ENCODE assay signal across 1 cellular context in the genomic region with DNA sequence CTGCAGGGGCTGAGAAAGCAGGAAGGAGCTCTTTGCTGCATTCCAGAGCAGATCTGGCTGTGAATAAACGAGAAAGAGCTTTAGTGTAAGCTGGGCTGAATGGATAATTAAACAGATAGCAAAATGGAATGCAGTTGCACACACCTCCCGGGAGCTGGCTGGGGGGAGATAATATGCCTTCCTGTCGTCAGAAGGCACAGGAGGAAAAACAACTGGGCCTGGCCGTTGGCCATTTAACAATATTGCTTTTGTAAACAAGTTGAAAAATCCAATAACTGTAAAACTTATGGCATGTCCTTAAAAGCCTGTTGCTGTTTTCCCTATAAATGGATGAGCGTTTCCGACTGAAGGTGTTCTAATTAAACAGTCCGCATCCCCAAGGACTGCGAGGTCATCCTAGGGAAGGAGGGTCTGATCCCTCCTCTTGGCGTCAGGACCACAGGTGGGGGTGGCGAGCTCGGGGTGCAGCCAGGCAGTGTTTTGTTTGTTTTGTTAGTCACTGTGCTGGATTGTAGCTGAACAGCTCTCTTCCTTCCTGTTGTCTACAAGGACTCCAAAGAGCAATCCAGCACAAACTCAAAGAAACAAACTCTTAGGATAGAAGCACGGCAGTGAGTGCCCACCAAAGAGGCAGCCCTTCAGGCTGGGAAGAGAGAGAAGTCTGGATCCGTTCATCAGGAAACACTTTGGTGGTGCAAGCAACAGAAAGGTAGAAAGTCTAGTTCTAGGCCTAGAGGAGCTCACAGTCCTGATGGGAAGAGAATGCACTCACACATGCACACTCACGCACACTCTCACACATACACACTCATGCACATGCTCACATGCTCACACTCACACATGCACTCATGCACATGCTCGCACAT.
TF ChIP-seq lines count a peak whose summit lies in the region.

No MANE protein-coding gene starts in this region.

TF ChIP-seq in HEK293, 187 proteins besides CTCF, POLR2A, EP300 and RAD21 (continued from another document):
- TF ChIP-seq, protein P1, sequence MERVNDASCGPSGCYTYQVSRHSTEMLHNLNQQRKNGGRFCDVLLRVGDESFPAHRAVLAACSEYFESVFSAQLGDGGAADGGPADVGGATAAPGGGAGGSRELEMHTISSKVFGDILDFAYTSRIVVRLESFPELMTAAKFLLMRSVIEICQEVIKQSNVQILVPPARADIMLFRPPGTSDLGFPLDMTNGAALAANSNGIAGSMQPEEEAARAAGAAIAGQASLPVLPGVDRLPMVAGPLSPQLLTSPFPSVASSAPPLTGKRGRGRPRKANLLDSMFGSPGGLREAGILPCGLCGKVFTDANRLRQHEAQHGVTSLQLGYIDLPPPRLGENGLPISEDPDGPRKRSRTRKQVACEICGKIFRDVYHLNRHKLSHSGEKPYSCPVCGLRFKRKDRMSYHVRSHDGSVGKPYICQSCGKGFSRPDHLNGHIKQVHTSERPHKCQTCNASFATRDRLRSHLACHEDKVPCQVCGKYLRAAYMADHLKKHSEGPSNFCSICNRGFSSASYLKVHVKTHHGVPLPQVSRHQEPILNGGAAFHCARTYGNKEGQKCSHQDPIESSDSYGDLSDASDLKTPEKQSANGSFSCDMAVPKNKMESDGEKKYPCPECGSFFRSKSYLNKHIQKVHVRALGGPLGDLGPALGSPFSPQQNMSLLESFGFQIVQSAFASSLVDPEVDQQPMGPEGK (tag by site-specific recombination; IDR thresholded peaks at IDR 0.05) = 0 out of 2 replicates have a peak, but pooled peaks have one; percentile 39
- TF ChIP-seq ZNF792 (tag by site-specific recombination; IDR thresholded peaks at IDR 0.05) (no peak), ZIC2 (tag by site-specific recombination; IDR thresholded peaks at IDR 0.05) (peak; percentile 42; the same call in 1 of the 2 replicates), ZNF169 (tag by site-specific recombination; IDR thresholded peaks at IDR 0.05) (peak; percentile 38; the same call in 1 of the 2 replicates), ZNF140 (tag by site-specific recombination; IDR thresholded peaks at IDR 0.05) (no peak), ZNF416 (tag by site-specific recombination; IDR thresholded peaks at IDR 0.05) (0 out of 2 replicates have a peak, but pooled peaks have one; percentile 6), ZNF610 (tag by site-specific recombination; IDR thresholded peaks at IDR 0.05; ENCODE audit: borderline replicate concordance) (0 out of 2 replicates have a peak, but pooled peaks have one; percentile 20), ZBTB17 (tag by site-specific recombination; IDR thresholded peaks at IDR 0.05) (peak; percentile 79), ZEB2 (tag by site-specific recombination; IDR thresholded peaks at IDR 0.05) (0 out of 2 replicates have a peak, but pooled peaks have one; percentile 14), WT1 (tag by site-specific recombination; IDR thresholded peaks at IDR 0.05) (peak; percentile 96), ZNF175 (tag by site-specific recombination; IDR thresholded peaks at IDR 0.05) (no peak), GLIS1 (tag by site-specific recombination; IDR thresholded peaks at IDR 0.05) (peak; percentile 99), ZNF600 (tag by site-specific recombination; IDR thresholded peaks at IDR 0.05) (peak; percentile 97), ZNF558 (tag by site-specific recombination; IDR thresholded peaks at IDR 0.05) (no peak), ZNF354C (tag by site-specific recombination; IDR thresholded peaks at IDR 0.05; ENCODE audit: borderline replicate concordance, low read depth) (no peak), ZNF2 (tag by site-specific recombination; IDR thresholded peaks at IDR 0.05) (no peak), SCRT1 (tag by site-specific recombination; IDR thresholded peaks at IDR 0.05; ENCODE audit: borderline replicate concordance) (peak; percentile 81; the same call in 1 of the 2 replicates), SCRT2 (tag by site-specific recombination; IDR thresholded peaks at IDR 0.05) (peak; percentile 98), ZNF157 (tag by site-specific recombination; IDR thresholded peaks at IDR 0.05) (no peak)
- TF ChIP-seq, protein P2, sequence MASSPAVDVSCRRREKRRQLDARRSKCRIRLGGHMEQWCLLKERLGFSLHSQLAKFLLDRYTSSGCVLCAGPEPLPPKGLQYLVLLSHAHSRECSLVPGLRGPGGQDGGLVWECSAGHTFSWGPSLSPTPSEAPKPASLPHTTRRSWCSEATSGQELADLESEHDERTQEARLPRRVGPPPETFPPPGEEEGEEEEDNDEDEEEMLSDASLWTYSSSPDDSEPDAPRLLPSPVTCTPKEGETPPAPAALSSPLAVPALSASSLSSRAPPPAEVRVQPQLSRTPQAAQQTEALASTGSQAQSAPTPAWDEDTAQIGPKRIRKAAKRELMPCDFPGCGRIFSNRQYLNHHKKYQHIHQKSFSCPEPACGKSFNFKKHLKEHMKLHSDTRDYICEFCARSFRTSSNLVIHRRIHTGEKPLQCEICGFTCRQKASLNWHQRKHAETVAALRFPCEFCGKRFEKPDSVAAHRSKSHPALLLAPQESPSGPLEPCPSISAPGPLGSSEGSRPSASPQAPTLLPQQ (tag by site-specific recombination; IDR thresholded peaks at IDR 0.05) = peak; percentile 39; the same call in 1 of the 2 replicates
- TF ChIP-seq, protein P3, sequence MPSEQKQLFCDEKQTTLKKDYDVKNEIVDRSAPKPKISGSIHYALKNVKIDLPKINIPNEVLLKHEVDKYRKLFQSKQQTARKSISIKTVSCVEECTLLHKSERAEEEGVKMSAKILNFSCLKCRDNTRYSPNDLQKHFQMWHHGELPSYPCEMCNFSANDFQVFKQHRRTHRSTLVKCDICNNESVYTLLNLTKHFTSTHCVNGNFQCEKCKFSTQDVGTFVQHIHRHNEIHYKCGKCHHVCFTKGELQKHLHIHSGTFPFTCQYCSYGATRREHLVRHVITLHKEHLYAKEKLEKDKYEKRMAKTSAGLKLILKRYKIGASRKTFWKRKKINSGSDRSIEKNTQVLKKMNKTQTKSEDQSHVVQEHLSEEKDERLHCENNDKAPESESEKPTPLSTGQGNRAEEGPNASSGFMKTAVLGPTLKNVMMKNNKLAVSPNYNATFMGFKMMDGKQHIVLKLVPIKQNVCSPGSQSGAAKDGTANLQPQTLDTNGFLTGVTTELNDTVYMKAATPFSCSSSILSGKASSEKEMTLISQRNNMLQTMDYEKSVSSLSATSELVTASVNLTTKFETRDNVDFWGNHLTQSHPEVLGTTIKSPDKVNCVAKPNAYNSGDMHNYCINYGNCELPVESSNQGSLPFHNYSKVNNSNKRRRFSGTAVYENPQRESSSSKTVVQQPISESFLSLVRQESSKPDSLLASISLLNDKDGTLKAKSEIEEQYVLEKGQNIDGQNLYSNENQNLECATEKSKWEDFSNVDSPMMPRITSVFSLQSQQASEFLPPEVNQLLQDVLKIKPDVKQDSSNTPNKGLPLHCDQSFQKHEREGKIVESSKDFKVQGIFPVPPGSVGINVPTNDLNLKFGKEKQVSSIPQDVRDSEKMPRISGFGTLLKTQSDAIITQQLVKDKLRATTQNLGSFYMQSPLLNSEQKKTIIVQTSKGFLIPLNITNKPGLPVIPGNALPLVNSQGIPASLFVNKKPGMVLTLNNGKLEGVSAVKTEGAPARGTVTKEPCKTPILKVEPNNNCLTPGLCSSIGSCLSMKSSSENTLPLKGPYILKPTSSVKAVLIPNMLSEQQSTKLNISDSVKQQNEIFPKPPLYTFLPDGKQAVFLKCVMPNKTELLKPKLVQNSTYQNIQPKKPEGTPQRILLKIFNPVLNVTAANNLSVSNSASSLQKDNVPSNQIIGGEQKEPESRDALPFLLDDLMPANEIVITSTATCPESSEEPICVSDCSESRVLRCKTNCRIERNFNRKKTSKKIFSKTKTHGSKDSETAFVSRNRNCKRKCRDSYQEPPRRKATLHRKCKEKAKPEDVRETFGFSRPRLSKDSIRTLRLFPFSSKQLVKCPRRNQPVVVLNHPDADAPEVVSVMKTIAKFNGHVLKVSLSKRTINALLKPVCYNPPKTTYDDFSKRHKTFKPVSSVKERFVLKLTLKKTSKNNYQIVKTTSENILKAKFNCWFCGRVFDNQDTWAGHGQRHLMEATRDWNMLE (tag by site-specific recombination; conservative IDR thresholded peaks at IDR 0.05; ENCODE audit: low read depth) = 0 out of 2 replicates have a peak, but pooled peaks have one; percentile 21
- TF ChIP-seq, protein P4, sequence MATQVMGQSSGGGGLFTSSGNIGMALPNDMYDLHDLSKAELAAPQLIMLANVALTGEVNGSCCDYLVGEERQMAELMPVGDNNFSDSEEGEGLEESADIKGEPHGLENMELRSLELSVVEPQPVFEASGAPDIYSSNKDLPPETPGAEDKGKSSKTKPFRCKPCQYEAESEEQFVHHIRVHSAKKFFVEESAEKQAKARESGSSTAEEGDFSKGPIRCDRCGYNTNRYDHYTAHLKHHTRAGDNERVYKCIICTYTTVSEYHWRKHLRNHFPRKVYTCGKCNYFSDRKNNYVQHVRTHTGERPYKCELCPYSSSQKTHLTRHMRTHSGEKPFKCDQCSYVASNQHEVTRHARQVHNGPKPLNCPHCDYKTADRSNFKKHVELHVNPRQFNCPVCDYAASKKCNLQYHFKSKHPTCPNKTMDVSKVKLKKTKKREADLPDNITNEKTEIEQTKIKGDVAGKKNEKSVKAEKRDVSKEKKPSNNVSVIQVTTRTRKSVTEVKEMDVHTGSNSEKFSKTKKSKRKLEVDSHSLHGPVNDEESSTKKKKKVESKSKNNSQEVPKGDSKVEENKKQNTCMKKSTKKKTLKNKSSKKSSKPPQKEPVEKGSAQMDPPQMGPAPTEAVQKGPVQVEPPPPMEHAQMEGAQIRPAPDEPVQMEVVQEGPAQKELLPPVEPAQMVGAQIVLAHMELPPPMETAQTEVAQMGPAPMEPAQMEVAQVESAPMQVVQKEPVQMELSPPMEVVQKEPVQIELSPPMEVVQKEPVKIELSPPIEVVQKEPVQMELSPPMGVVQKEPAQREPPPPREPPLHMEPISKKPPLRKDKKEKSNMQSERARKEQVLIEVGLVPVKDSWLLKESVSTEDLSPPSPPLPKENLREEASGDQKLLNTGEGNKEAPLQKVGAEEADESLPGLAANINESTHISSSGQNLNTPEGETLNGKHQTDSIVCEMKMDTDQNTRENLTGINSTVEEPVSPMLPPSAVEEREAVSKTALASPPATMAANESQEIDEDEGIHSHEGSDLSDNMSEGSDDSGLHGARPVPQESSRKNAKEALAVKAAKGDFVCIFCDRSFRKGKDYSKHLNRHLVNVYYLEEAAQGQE (tag by site-specific recombination; IDR thresholded peaks at IDR 0.05) = no peak; the same call in 1 of the 2 replicates
- TF ChIP-seq, protein P5, sequence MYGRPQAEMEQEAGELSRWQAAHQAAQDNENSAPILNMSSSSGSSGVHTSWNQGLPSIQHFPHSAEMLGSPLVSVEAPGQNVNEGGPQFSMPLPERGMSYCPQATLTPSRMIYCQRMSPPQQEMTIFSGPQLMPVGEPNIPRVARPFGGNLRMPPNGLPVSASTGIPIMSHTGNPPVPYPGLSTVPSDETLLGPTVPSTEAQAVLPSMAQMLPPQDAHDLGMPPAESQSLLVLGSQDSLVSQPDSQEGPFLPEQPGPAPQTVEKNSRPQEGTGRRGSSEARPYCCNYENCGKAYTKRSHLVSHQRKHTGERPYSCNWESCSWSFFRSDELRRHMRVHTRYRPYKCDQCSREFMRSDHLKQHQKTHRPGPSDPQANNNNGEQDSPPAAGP (tag by site-specific recombination; IDR thresholded peaks at IDR 0.05) = peak; percentile 95
- TF ChIP-seq, protein P6, sequence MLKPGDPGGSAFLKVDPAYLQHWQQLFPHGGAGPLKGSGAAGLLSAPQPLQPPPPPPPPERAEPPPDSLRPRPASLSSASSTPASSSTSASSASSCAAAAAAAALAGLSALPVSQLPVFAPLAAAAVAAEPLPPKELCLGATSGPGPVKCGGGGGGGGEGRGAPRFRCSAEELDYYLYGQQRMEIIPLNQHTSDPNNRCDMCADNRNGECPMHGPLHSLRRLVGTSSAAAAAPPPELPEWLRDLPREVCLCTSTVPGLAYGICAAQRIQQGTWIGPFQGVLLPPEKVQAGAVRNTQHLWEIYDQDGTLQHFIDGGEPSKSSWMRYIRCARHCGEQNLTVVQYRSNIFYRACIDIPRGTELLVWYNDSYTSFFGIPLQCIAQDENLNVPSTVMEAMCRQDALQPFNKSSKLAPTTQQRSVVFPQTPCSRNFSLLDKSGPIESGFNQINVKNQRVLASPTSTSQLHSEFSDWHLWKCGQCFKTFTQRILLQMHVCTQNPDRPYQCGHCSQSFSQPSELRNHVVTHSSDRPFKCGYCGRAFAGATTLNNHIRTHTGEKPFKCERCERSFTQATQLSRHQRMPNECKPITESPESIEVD (tag by site-specific recombination; IDR thresholded peaks at IDR 0.05) = peak; percentile 73
- TF ChIP-seq, protein P7, sequence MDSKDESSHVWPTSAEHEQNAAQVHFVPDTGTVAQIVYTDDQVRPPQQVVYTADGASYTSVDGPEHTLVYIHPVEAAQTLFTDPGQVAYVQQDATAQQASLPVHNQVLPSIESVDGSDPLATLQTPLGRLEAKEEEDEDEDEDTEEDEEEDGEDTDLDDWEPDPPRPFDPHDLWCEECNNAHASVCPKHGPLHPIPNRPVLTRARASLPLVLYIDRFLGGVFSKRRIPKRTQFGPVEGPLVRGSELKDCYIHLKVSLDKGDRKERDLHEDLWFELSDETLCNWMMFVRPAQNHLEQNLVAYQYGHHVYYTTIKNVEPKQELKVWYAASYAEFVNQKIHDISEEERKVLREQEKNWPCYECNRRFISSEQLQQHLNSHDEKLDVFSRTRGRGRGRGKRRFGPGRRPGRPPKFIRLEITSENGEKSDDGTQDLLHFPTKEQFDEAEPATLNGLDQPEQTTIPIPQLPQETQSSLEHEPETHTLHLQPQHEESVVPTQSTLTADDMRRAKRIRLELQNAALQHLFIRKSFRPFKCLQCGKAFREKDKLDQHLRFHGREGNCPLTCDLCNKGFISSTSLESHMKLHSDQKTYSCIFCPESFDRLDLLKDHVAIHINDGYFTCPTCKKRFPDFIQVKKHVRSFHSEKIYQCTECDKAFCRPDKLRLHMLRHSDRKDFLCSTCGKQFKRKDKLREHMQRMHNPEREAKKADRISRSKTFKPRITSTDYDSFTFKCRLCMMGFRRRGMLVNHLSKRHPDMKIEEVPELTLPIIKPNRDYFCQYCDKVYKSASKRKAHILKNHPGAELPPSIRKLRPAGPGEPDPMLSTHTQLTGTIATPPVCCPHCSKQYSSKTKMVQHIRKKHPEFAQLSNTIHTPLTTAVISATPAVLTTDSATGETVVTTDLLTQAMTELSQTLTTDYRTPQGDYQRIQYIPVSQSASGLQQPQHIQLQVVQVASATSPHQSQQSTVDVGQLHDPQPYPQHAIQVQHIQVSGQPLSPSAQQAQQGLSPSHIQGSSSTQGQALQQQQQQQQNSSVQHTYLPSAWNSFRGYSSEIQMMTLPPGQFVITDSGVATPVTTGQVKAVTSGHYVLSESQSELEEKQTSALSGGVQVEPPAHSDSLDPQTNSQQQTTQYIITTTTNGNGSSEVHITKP (tag by site-specific recombination; IDR thresholded peaks at IDR 0.05) = peak; percentile 64
